ENCODE assay signal across 1 cellular context in the genomic region with DNA sequence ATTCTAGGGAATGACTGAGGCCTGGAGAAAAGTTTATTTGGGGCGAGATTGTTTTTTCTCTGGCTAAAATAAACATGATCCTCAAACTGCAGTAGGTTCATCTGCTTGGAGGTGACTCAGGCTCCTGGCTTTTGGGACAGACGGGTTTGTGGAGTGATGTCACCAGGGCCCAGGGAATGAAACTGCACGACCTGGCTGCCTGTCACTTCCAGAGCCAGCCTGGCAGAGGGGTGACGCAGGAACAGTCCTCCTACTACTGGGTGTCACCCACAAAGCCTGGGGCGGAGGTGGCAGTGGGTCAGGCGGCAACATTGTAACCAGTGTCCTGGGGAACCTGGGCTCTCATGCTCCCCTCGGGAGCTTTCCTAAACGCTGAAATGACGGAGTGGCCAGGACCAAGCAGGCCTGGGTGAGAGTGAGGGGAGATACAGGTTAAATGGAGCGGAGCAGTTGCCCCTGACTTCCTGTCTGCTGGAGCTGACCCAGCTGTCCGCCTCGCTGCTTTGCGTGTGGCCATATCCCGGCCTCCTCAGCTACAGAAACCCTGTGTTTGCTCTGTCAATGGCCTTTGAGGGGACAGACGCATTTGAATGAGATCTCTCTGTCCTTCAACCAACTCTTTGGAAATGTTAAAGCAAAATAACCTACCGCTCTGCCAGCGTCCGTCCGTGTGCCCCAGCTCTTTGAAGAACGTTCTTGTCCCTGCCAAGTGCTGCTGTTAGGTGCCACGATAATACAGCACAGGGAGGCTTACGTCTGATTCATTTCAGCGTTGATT.
A peak's percentile ranks its signal among the peaks of the same experiment; 100 is the strongest.
TF ChIP-seq lines count a peak whose summit lies in the region.

No MANE protein-coding gene starts in this region.

TF ChIP-seq in HepG2, 621 proteins besides CTCF, POLR2A, EP300 and RAD21 (continued from another document and continues in another):
- TF ChIP-seq, protein P1, sequence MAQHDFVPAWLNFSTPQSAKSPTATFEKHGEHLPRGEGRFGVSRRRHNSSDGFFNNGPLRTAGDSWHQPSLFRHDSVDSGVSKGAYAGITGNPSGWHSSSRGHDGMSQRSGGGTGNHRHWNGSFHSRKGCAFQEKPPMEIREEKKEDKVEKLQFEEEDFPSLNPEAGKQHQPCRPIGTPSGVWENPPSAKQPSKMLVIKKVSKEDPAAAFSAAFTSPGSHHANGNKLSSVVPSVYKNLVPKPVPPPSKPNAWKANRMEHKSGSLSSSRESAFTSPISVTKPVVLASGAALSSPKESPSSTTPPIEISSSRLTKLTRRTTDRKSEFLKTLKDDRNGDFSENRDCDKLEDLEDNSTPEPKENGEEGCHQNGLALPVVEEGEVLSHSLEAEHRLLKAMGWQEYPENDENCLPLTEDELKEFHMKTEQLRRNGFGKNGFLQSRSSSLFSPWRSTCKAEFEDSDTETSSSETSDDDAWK (CRISPR knock-in tag; IDR thresholded peaks at IDR 0.05) = no peak
- TF ChIP-seq, protein P2, sequence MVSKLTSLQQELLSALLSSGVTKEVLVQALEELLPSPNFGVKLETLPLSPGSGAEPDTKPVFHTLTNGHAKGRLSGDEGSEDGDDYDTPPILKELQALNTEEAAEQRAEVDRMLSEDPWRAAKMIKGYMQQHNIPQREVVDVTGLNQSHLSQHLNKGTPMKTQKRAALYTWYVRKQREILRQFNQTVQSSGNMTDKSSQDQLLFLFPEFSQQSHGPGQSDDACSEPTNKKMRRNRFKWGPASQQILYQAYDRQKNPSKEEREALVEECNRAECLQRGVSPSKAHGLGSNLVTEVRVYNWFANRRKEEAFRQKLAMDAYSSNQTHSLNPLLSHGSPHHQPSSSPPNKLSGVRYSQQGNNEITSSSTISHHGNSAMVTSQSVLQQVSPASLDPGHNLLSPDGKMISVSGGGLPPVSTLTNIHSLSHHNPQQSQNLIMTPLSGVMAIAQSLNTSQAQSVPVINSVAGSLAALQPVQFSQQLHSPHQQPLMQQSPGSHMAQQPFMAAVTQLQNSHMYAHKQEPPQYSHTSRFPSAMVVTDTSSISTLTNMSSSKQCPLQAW (CRISPR knock-in tag; IDR thresholded peaks at IDR 0.05) = peak; percentile 23; the same call in 1 of the 2 replicates
- TF ChIP-seq, protein P3, sequence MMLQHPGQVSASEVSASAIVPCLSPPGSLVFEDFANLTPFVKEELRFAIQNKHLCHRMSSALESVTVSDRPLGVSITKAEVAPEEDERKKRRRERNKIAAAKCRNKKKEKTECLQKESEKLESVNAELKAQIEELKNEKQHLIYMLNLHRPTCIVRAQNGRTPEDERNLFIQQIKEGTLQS (CRISPR knock-in tag; IDR thresholded peaks at IDR 0.05) = peak; percentile 64; the same call in 1 of the 2 replicates
- TF ChIP-seq GLI4 (CRISPR knock-in tag; IDR thresholded peaks at IDR 0.05; ENCODE audit: borderline replicate concordance) (no peak), ZNF510 (CRISPR knock-in tag; IDR thresholded peaks at IDR 0.05; ENCODE audit: low read depth) (no peak), SAP130 (CRISPR knock-in tag; IDR thresholded peaks at IDR 0.05; ENCODE audit: low read depth) (peak; percentile 45; the same call in 1 of the 2 replicates), NFYB (CRISPR knock-in tag; IDR thresholded peaks at IDR 0.05) (no peak), HCFC1 (IDR thresholded peaks at IDR 0.05; ENCODE audit: low read depth, low read length) (no peak), ZNF501 (CRISPR knock-in tag; IDR thresholded peaks at IDR 0.05) (0 out of 2 replicates have a peak, but pooled peaks have one; percentile 32), SMC3 (IDR thresholded peaks at IDR 0.05; ENCODE audit: low read length) (no peak), CCDC6 (CRISPR knock-in tag; IDR thresholded peaks at IDR 0.05) (no peak), ZNF17 (CRISPR knock-in tag; IDR thresholded peaks at IDR 0.05) (no peak), POLR2G (IDR thresholded peaks at IDR 0.05; ENCODE audit: low read depth, low read length) (peak; percentile 44; the same call in 1 of the 2 replicates), HDAC1 (CRISPR knock-in tag; IDR thresholded peaks at IDR 0.05) (0 out of 2 replicates have a peak, but pooled peaks have one; percentile 23), KAT8 (CRISPR knock-in tag; IDR thresholded peaks at IDR 0.05) (peak; percentile 40), ZNF224 (CRISPR knock-in tag; IDR thresholded peaks at IDR 0.05) (0 out of 2 replicates have a peak, but pooled peaks have one; percentile 31), ZNF333 (CRISPR knock-in tag; IDR thresholded peaks at IDR 0.05; ENCODE audit: borderline replicate concordance) (peak; percentile 39; the same call in 1 of the 2 replicates), HOXA9 (CRISPR knock-in tag; IDR thresholded peaks at IDR 0.05; ENCODE audit: borderline replicate concordance) (no peak), ZBTB38 (CRISPR knock-in tag; IDR thresholded peaks at IDR 0.05) (peak; percentile 12; the same call in 1 of the 2 replicates), CHD2 (IDR thresholded peaks at IDR 0.05; ENCODE audit: low read depth, low read length) (no peak), ZBTB8A (CRISPR knock-in tag; IDR thresholded peaks at IDR 0.05; ENCODE audit: borderline replicate concordance, low read depth) (no peak)
- TF ChIP-seq, protein P4, sequence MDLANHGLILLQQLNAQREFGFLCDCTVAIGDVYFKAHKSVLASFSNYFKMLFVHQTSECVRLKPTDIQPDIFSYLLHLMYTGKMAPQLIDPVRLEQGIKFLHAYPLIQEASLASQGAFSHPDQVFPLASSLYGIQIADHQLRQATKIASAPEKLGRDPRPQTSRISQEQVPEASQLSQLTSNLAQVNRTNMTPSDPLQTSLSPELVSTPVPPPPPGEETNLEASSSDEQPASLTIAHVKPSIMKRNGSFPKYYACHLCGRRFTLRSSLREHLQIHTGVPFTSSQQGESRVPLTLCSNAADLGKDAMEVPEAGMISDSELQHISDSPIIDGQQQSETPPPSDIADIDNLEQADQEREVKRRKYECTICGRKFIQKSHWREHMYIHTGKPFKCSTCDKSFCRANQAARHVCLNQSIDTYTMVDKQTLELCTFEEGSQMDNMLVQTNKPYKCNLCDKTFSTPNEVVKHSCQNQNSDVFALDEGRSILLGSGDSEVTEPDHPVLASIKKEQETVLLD (CRISPR knock-in tag; IDR thresholded peaks at IDR 0.05; ENCODE audit: low read depth) = no peak
- TF ChIP-seq, protein P5, sequence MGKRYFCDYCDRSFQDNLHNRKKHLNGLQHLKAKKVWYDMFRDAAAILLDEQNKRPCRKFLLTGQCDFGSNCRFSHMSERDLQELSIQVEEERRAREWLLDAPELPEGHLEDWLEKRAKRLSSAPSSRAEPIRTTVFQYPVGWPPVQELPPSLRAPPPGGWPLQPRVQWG (CRISPR knock-in tag; IDR thresholded peaks at IDR 0.05; ENCODE audit: borderline replicate concordance, low read depth) = no peak
- TF ChIP-seq, protein P6, sequence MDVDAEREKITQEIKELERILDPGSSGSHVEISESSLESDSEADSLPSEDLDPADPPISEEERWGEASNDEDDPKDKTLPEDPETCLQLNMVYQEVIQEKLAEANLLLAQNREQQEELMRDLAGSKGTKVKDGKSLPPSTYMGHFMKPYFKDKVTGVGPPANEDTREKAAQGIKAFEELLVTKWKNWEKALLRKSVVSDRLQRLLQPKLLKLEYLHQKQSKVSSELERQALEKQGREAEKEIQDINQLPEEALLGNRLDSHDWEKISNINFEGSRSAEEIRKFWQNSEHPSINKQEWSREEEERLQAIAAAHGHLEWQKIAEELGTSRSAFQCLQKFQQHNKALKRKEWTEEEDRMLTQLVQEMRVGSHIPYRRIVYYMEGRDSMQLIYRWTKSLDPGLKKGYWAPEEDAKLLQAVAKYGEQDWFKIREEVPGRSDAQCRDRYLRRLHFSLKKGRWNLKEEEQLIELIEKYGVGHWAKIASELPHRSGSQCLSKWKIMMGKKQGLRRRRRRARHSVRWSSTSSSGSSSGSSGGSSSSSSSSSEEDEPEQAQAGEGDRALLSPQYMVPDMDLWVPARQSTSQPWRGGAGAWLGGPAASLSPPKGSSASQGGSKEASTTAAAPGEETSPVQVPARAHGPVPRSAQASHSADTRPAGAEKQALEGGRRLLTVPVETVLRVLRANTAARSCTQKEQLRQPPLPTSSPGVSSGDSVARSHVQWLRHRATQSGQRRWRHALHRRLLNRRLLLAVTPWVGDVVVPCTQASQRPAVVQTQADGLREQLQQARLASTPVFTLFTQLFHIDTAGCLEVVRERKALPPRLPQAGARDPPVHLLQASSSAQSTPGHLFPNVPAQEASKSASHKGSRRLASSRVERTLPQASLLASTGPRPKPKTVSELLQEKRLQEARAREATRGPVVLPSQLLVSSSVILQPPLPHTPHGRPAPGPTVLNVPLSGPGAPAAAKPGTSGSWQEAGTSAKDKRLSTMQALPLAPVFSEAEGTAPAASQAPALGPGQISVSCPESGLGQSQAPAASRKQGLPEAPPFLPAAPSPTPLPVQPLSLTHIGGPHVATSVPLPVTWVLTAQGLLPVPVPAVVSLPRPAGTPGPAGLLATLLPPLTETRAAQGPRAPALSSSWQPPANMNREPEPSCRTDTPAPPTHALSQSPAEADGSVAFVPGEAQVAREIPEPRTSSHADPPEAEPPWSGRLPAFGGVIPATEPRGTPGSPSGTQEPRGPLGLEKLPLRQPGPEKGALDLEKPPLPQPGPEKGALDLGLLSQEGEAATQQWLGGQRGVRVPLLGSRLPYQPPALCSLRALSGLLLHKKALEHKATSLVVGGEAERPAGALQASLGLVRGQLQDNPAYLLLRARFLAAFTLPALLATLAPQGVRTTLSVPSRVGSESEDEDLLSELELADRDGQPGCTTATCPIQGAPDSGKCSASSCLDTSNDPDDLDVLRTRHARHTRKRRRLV (CRISPR knock-in tag; IDR thresholded peaks at IDR 0.05) = peak; percentile 34; the same call in 1 of the 2 replicates
- TF ChIP-seq, protein P7, sequence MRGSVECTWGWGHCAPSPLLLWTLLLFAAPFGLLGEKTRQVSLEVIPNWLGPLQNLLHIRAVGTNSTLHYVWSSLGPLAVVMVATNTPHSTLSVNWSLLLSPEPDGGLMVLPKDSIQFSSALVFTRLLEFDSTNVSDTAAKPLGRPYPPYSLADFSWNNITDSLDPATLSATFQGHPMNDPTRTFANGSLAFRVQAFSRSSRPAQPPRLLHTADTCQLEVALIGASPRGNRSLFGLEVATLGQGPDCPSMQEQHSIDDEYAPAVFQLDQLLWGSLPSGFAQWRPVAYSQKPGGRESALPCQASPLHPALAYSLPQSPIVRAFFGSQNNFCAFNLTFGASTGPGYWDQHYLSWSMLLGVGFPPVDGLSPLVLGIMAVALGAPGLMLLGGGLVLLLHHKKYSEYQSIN (CRISPR knock-in tag; IDR thresholded peaks at IDR 0.05; ENCODE audit: borderline replicate concordance) = no peak
- TF ChIP-seq, protein P8, sequence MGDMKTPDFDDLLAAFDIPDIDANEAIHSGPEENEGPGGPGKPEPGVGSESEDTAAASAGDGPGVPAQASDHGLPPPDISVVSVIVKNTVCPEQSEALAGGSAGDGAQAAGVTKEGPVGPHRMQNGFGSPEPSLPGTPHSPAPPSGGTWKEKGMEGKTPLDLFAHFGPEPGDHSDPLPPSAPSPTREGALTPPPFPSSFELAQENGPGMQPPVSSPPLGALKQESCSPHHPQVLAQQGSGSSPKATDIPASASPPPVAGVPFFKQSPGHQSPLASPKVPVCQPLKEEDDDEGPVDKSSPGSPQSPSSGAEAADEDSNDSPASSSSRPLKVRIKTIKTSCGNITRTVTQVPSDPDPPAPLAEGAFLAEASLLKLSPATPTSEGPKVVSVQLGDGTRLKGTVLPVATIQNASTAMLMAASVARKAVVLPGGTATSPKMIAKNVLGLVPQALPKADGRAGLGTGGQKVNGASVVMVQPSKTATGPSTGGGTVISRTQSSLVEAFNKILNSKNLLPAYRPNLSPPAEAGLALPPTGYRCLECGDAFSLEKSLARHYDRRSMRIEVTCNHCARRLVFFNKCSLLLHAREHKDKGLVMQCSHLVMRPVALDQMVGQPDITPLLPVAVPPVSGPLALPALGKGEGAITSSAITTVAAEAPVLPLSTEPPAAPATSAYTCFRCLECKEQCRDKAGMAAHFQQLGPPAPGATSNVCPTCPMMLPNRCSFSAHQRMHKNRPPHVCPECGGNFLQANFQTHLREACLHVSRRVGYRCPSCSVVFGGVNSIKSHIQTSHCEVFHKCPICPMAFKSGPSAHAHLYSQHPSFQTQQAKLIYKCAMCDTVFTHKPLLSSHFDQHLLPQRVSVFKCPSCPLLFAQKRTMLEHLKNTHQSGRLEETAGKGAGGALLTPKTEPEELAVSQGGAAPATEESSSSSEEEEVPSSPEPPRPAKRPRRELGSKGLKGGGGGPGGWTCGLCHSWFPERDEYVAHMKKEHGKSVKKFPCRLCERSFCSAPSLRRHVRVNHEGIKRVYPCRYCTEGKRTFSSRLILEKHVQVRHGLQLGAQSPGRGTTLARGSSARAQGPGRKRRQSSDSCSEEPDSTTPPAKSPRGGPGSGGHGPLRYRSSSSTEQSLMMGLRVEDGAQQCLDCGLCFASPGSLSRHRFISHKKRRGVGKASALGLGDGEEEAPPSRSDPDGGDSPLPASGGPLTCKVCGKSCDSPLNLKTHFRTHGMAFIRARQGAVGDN (CRISPR knock-in tag; IDR thresholded peaks at IDR 0.05) = peak; percentile 62
- TF ChIP-seq, protein P9, sequence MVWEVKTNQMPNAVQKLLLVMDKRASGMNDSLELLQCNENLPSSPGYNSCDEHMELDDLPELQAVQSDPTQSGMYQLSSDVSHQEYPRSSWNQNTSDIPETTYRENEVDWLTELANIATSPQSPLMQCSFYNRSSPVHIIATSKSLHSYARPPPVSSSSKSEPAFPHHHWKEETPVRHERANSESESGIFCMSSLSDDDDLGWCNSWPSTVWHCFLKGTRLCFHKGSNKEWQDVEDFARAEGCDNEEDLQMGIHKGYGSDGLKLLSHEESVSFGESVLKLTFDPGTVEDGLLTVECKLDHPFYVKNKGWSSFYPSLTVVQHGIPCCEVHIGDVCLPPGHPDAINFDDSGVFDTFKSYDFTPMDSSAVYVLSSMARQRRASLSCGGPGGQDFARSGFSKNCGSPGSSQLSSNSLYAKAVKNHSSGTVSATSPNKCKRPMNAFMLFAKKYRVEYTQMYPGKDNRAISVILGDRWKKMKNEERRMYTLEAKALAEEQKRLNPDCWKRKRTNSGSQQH (CRISPR knock-in tag; IDR thresholded peaks at IDR 0.05; ENCODE audit: low read depth) = 0 out of 2 replicates have a peak, but pooled peaks have one; percentile 40
- TF ChIP-seq, protein P10, sequence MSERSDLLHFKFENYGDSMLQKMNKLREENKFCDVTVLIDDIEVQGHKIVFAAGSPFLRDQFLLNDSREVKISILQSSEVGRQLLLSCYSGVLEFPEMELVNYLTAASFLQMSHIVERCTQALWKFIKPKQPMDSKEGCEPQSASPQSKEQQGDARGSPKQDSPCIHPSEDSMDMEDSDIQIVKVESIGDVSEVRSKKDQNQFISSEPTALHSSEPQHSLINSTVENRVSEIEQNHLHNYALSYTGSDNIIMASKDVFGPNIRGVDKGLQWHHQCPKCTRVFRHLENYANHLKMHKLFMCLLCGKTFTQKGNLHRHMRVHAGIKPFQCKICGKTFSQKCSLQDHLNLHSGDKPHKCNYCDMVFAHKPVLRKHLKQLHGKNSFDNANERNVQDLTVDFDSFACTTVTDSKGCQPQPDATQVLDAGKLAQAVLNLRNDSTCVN (CRISPR knock-in tag; IDR thresholded peaks at IDR 0.05; ENCODE audit: borderline replicate concordance) = 0 out of 2 replicates have a peak, but pooled peaks have one; percentile 26
